In genomic region chr19:5789201-5789795, GRCh38 we compare ENCODE assay signal across 18 cellular contexts. TPM values are rescaled to one million over a fixed set of nuclear protein-coding genes. Genes with fewer than 3 reads are reported as not detected.
DNase-seq lines count a peak whose midpoint lies in the region; ATAC-seq and TF ChIP-seq lines count a peak whose summit lies in the region.
"Had no signal": no experiment of that assay in that cellular context is flagged by ENCODE, and none has a peak within 500 bp of the region (broad histone marks: within the 10 kb centered on the region; RNA-seq: fewer than 3 reads in every experiment).

No MANE protein-coding gene starts in this region.

- DNase-seq in MCF 10A (ENCODE audit: unreplicated experiment), result no peak
- DNase-seq in breast epithelium (ENCODE audit: low spot score in 2 of 2), result no peak
- DNase-seq in WTC11 (ENCODE audit: low spot score), result no peak
- DNase-seq in epithelial cell of esophagus (ENCODE audit: low read depth), result no peak
- no peak for DNase-seq in stimulated activated effector memory CD8-positive, alpha-beta T cell treated with anti-CD3 and anti-CD28 coated beads, Interleukin-12 subunit alpha, Interleukin-12 subunit beta, amount 100 ng/mL, for 72 hours (ENCODE audit: low spot score in 2 of 2)
- no peak for DNase-seq in DMS 273 treated with DMSO at 0.1 percent for 48 hours (lab: John Stamatoyannopoulos, UW)
- DNase-seq in SHP77 (lab: John Stamatoyannopoulos, UW), result no peak
- no peak for DNase-seq in gastrocnemius medialis
- DNase-seq: activated CD4-positive, CD25-positive, alpha-beta regulatory T cell; activated effector memory CD4-positive, alpha-beta T cell treated with anti-CD3 and anti-CD28 coated beads, Interleukin-2, amount 50 U/mL, for 16 hours; effector CD8-positive, alpha-beta T cell; foreskin melanocyte; H7; KBM-7; mesendoderm; NCI-H345; OCI-M1 had no signal

- in situ Hi-C loops in gastrocnemius medialis (cut with MboI; ENCODE audit: low sequenced_read_pairs in 4 of 4), result no loop called here

- CTCF ChIA-PET in MCF 10A (lab: Yijun Ruan, JAX), result interaction anchor here (0.5 to 1.0 kb wide), 2 partner anchors 15 to 614 kb away, joined by 3 read pairs; no protein-coding TSS in a partner anchor
- CTCF ChIA-PET in WTC11 (lab: Charles Lee), result interaction anchor here (3.0 kb wide), 1 partner anchor 15 kb away, joined by 19 read pairs; the partner anchor contains the start of gene NRTN

- no TSS peak for BruUV-seq in MCF 10A (replicated peaks; lab: Mats Ljungman, UMichigan)

- H3K27ac Mint-ChIP-seq in MCF 10A (ENCODE audit: low read depth, unreplicated experiment) (peak overlapping the region; percentile 100), WTC11 (no peak overlapping the region)
- peak overlapping the region; percentile 99 for H3K27ac Mint-ChIP-seq in stimulated activated effector memory CD8-positive, alpha-beta T cell treated with anti-CD3 and anti-CD28 coated beads, Interleukin-12 subunit alpha, Interleukin-12 subunit beta, amount 100 ng/mL, for 72 hours

- H3K9me3 Mint-ChIP-seq in MCF 10A (ENCODE audit: unreplicated experiment) (no peaks in the 10 kb centered on the region), WTC11 (peaks cover 4% of the 10 kb centered on the region; the same call in 1 of the 2 replicates)
- no peaks in the 10 kb centered on the region for H3K9me3 Mint-ChIP-seq in stimulated activated effector memory CD8-positive, alpha-beta T cell treated with anti-CD3 and anti-CD28 coated beads, Interleukin-12 subunit alpha, Interleukin-12 subunit beta, amount 100 ng/mL, for 72 hours

- intact Hi-C loops in MCF 10A (cut with micrococcal nuclease) (no loop called here), breast epithelium (cut with DNase I; ENCODE audit: low total_unique reads) (no loop called here), gastrocnemius medialis (cut with DNase I; ENCODE audit: low total_unique reads) (no loop called here)

- H3K9me3 ChIP-seq in breast epithelium (no peaks in the 10 kb centered on the region), gastrocnemius medialis (no peaks in the 10 kb centered on the region)

- H3K27me3 Mint-ChIP-seq in MCF 10A (ENCODE audit: insufficient read depth, unreplicated experiment) (no peaks in the 10 kb centered on the region), WTC11 (ENCODE audit: low read depth) (no peaks in the 10 kb centered on the region; the same call in 1 of the 2 replicates)

- no peak for TF ChIP-seq CTCF in MCF 10A (IDR thresholded peaks at IDR 0.05; ENCODE audit: unreplicated experiment)
- no peak for TF ChIP-seq CTCF in breast epithelium (IDR thresholded peaks at IDR 0.05)
- TF ChIP-seq CTCF in WTC11 (IDR thresholded peaks at IDR 0.05), result no peak
- TF ChIP-seq CTCF in epithelial cell of esophagus (IDR thresholded peaks at IDR 0.05; ENCODE audit: insufficient read depth, low read depth, low read length, missing control alignments), result no peak
- TF ChIP-seq CTCF in gastrocnemius medialis (IDR thresholded peaks at IDR 0.05 in 4 of 5, conservative IDR thresholded peaks at IDR 0.05 in 1 of 5), result no peak

- H3K36me3 Mint-ChIP-seq in MCF 10A (ENCODE audit: insufficient read depth, unreplicated experiment) (peaks cover 50% of the 10 kb centered on the region), WTC11 (peaks cover 21% of the 10 kb centered on the region)
- H3K36me3 Mint-ChIP-seq in stimulated activated effector memory CD8-positive, alpha-beta T cell treated with anti-CD3 and anti-CD28 coated beads, Interleukin-12 subunit alpha, Interleukin-12 subunit beta, amount 100 ng/mL, for 72 hours, result peaks cover 68% of the 10 kb centered on the region

- no peak for ATAC-seq in WTC11
- no peak for ATAC-seq in stimulated activated effector memory CD8-positive, alpha-beta T cell treated with anti-CD3 and anti-CD28 coated beads, Interleukin-12 subunit alpha, Interleukin-12 subunit beta, amount 100 ng/mL, for 72 hours
- no peak for ATAC-seq in gastrocnemius medialis

- POLR2A ChIA-PET in MCF 10A (lab: Yijun Ruan, JAX) (interaction anchor here (0.7 to 3.1 kb wide), 6 partner anchors 14 to 443 kb away, joined by 3 to 27 read pairs (median 8); partner anchors contain the start of genes CATSPERD, LONP1, NDUFA11 and SAFB), WTC11 (lab: Charles Lee) (no interaction called here)

- H3K4me1 ChIP-seq in breast epithelium (peaks cover 0 to 8% of the 10 kb centered on the region in 2 donors), gastrocnemius medialis (peaks cover 7 to 8% of the 10 kb centered on the region in 2 donors)

- no peaks in the 10 kb centered on the region for H3K36me3 ChIP-seq in breast epithelium
- H3K36me3 ChIP-seq in gastrocnemius medialis, result peaks cover 7 to 57% of the 10 kb centered on the region in 2 donors

- H3K4me3 Mint-ChIP-seq in MCF 10A (ENCODE audit: unreplicated experiment) (peak overlapping the region; percentile 98), WTC11 (peak overlapping the region; percentile 36; the same call in 1 of the 2 replicates)
- H3K4me3 Mint-ChIP-seq in stimulated activated effector memory CD8-positive, alpha-beta T cell treated with anti-CD3 and anti-CD28 coated beads, Interleukin-12 subunit alpha, Interleukin-12 subunit beta, amount 100 ng/mL, for 72 hours, result peak overlapping the region; percentile 94

- H3K27ac ChIP-seq in breast epithelium (peak overlapping the region in 1 of 2 donors; percentile 94), gastrocnemius medialis (no peak overlapping the region)

- no peaks in the 10 kb centered on the region for H3K27me3 ChIP-seq in breast epithelium
- H3K27me3 ChIP-seq in gastrocnemius medialis, result peaks cover 0 to 2% (median 0%) of the 10 kb centered on the region in 3 donors

- H3K4me3 ChIP-seq in breast epithelium (no peak overlapping the region), epithelial cell of esophagus (ENCODE audit: low read length) (peak overlapping the region; percentile 96), gastrocnemius medialis (no peak overlapping the region)

- H3K4me1 Mint-ChIP-seq in MCF 10A (ENCODE audit: insufficient read depth, unreplicated experiment), result peaks cover 14% of the 10 kb centered on the region
- peaks cover 5% of the 10 kb centered on the region for H3K4me1 Mint-ChIP-seq in WTC11
- peaks cover 27% of the 10 kb centered on the region for H3K4me1 Mint-ChIP-seq in stimulated activated effector memory CD8-positive, alpha-beta T cell treated with anti-CD3 and anti-CD28 coated beads, Interleukin-12 subunit alpha, Interleukin-12 subunit beta, amount 100 ng/mL, for 72 hours

- TF ChIP-seq POLR2A in breast epithelium (IDR thresholded peaks at IDR 0.05) (no peak), gastrocnemius medialis (IDR thresholded peaks at IDR 0.05) (no peak)

TF ChIP-seq in WTC11, 78 proteins besides CTCF, POLR2A, EP300 and RAD21 (continues in another document):
- no peak for TF ChIP-seq JAZF1 (CRISPR knock-in tag; IDR thresholded peaks at IDR 0.05)
- TF ChIP-seq TEAD4 (CRISPR knock-in tag; IDR thresholded peaks at IDR 0.05), result no peak
- TF ChIP-seq ATF1 (CRISPR knock-in tag; IDR thresholded peaks at IDR 0.05), result no peak
- TF ChIP-seq ZNF671 (CRISPR knock-in tag; IDR thresholded peaks at IDR 0.05), result no peak
- TF ChIP-seq MAX (CRISPR knock-in tag; IDR thresholded peaks at IDR 0.05), result no peak
- TF ChIP-seq ZNF425 (CRISPR knock-in tag; conservative IDR thresholded peaks at IDR 0.05), result no peak
- TF ChIP-seq GABPB1 (CRISPR knock-in tag; IDR thresholded peaks at IDR 0.05), result no peak
- TF ChIP-seq SOX15 (CRISPR knock-in tag; IDR thresholded peaks at IDR 0.05), result no peak
- no peak for TF ChIP-seq E2F5 (CRISPR knock-in tag; IDR thresholded peaks at IDR 0.05)
- TF ChIP-seq ZNF396 (CRISPR knock-in tag; IDR thresholded peaks at IDR 0.05; ENCODE audit: borderline replicate concordance), result no peak

RNA-seq across cellular contexts. Expression of gene DUS3L, which starts 1.7 kb away (rescaled TPM):
- total RNA-seq in MCF 10A (2022) (53.5 and 77.6 TPM in 2 replicates), breast epithelium (10 to 100 TPM; 28.8 to 44.9 (median 37.2) TPM), WTC11 (2021) (30.6 to 39.3 TPM (median 34.6 TPM) in 3 replicates), gastrocnemius medialis (10 to 100 TPM; 19.5 to 45.9 (median 25.0) TPM)

RNA-seq across cellular contexts. Expression of gene PRR22, which starts 4.8 kb away (rescaled TPM):
- total RNA-seq in MCF 10A (2022) (6.4 and 9.4 TPM in 2 replicates), breast epithelium (1 to 10 TPM in 2 of 3 donors, under 1 TPM in 1; 0.64 to 2.0 (median 1.2) TPM), WTC11 (2021) (2.6 to 3.3 TPM (median 3.0 TPM) in 3 replicates), gastrocnemius medialis (1 to 10 TPM in 1 of 4 donors, under 1 TPM in 1, not detected in 2; 0.24 to 1.0 TPM)

RNA-seq across cellular contexts. Expression of gene NRTN, which starts 15.6 kb away (rescaled TPM):
- total RNA-seq in MCF 10A (2022) (0.56 and 0.75 TPM in 2 replicates), breast epithelium (1 to 10 TPM in 2 of 3 donors, under 1 TPM in 1; 0.48 to 1.8 (median 1.6) TPM), WTC11 (2021) (4.7 to 6.1 TPM (median 4.9 TPM) in 3 replicates), gastrocnemius medialis (not detected)

RNA-seq across cellular contexts. Expression of gene FUT6, which starts 50.2 kb away (rescaled TPM):
- total RNA-seq in MCF 10A (2022), result not detected in 2 replicates
- total RNA-seq in breast epithelium, result 1 to 10 TPM in 1 of 3 donors, under 1 TPM in 1, not detected in 1; 0.73 to 4.3 TPM
- total RNA-seq in WTC11 (2021), result not detected in 3 replicates
- total RNA-seq in gastrocnemius medialis, result under 1 TPM in 1 of 4 donors, not detected in 3; 0.29 TPM
- total RNA-seq: H7, temporal lobe had no signal

Comparison
In these comparisons a context has a peak if more than half of its experiments do, and no peak if none do; other contexts are left out.
1. H3K4me3 Mint-ChIP-seq: peak in every context shown above with its lines; median percentile 98 in MCF 10A; 94 in stimulated activated effector memory CD8-positive, alpha-beta T cell treated with anti-CD3 and anti-CD28 coated beads, Interleukin-12 subunit alpha, Interleukin-12 subunit beta, amount 100 ng/mL, for 72 hours; 36 in WTC11.